20 cellular contexts compared by ENCODE assay signal in genomic region chr9:93698140-93698908, GRCh38.
"Had no signal": no experiment of that assay in that cellular context is flagged by ENCODE, and none has a peak within 500 bp of the region (broad histone marks: within the 10 kb centered on the region; RNA-seq: fewer than 3 reads in every experiment).

No MANE protein-coding gene starts in this region.

- H3K4me3 ChIP-seq: ascending aorta, prostate gland, right lobe of liver, thoracic aorta had no signal

- H3K27ac ChIP-seq: ascending aorta, prostate gland, right lobe of liver, thoracic aorta had no signal

- ATAC-seq: activated naive CD8-positive, alpha-beta T cell treated with anti-CD3 and anti-CD28 coated beads, Interleukin-2, amount 50 U/mL, for 24 hours; esophagus mucosa; left ventricle myocardium superior; natural killer cell treated with Interleukin-12 subunit alpha and Interleukin-12 subunit beta and Interleukin-15 and Interleukin-18, amount 100 ng/mL, for 72 hours had no signal

- H3K4me3 Mint-ChIP-seq: activated naive CD4-positive, alpha-beta T cell treated with anti-CD3 and anti-CD28 coated beads for 36 hours; activated naive CD8-positive, alpha-beta T cell treated with anti-CD3 and anti-CD28 coated beads, Interleukin-2, amount 50 U/mL, for 24 hours; natural killer cell treated with Interleukin-12 subunit alpha and Interleukin-12 subunit beta and Interleukin-15 and Interleukin-18, amount 100 ng/mL, for 72 hours had no signal

- FAIRE-seq: bronchial epithelial cell, endometrium had no signal

- H3K27me3 ChIP-seq: ascending aorta, right lobe of liver had no signal

- H3K27ac Mint-ChIP-seq: activated naive CD4-positive, alpha-beta T cell treated with anti-CD3 and anti-CD28 coated beads for 36 hours; activated naive CD8-positive, alpha-beta T cell treated with anti-CD3 and anti-CD28 coated beads, Interleukin-2, amount 50 U/mL, for 24 hours; activated T-helper 2 cell treated with anti-CD3 and anti-CD28 coated beads, Interferon-gamma antibody, Interleukin-2, Interleukin-4, amounts not matched to agents 10 μg/mL and 5 μg/mL and 100 μg/mL, durations not matched to agents 14 hours and 24 hours and 36 hours; natural killer cell treated with Interleukin-12 subunit alpha and Interleukin-12 subunit beta and Interleukin-15 and Interleukin-18, amount 100 ng/mL, for 72 hours had no signal

- H3K4me1 ChIP-seq: ascending aorta, prostate gland, right lobe of liver had no signal

- H3K36me3 ChIP-seq: ascending aorta, prostate gland, right lobe of liver, thoracic aorta had no signal

- H3K36me3 Mint-ChIP-seq: natural killer cell treated with Interleukin-12 subunit alpha and Interleukin-12 subunit beta and Interleukin-15 and Interleukin-18, amount 100 ng/mL, for 72 hours had no signal

- H3K9me3 Mint-ChIP-seq: activated T-helper 2 cell treated with anti-CD3 and anti-CD28 coated beads, Interferon-gamma antibody, Interleukin-2, Interleukin-4, amounts not matched to agents 10 μg/mL and 5 μg/mL and 100 μg/mL, durations not matched to agents 14 hours and 24 hours and 36 hours; natural killer cell treated with Interleukin-12 subunit alpha and Interleukin-12 subunit beta and Interleukin-15 and Interleukin-18, amount 100 ng/mL, for 72 hours had no signal

- DNase-seq: activated CD4-positive, alpha-beta T cell treated with anti-CD3 and anti-CD28 coated beads, Interleukin-2, amount 50 U/mL, for 1 hour; activated CD4-positive, CD25-positive, alpha-beta regulatory T cell; activated naive CD4-positive, alpha-beta T cell treated with anti-CD3 and anti-CD28 coated beads for 36 hours; activated naive CD8-positive, alpha-beta T cell treated with anti-CD3 and anti-CD28 coated beads, Interleukin-2, amount 50 U/mL, for 24 hours; glutamatergic neuron; hypothalamus; left ventricle myocardium superior; mesendoderm; nucleus accumbens; right lobe of liver; stimulated activated CD4-positive, alpha-beta T cell treated with anti-CD3 and anti-CD28 coated beads, Interleukin-1b, Interleukin-23, amount 100 ng/mL, for 48 hours; SW 1271 had no signal

- H3K9me3 ChIP-seq: prostate gland, right lobe of liver, thoracic aorta had no signal

- H3K4me1 Mint-ChIP-seq: activated naive CD8-positive, alpha-beta T cell treated with anti-CD3 and anti-CD28 coated beads, Interleukin-2, amount 50 U/mL, for 24 hours had no signal
